In genomic region chr11:67023957-67024353, GRCh38 we compare ENCODE assay signal across 11 cellular contexts. TPM values are rescaled to one million over a fixed set of nuclear protein-coding genes. Genes with fewer than 3 reads are reported as not detected.
DNase-seq lines count a peak whose midpoint lies in the region; ATAC-seq and TF ChIP-seq lines count a peak whose summit lies in the region.
"Had no signal": no experiment of that assay in that cellular context is flagged by ENCODE, and none has a peak within 500 bp of the region (broad histone marks: within the 10 kb centered on the region; RNA-seq: fewer than 3 reads in every experiment).

No MANE protein-coding gene starts in this region.

- intact Hi-C loops in HCT116 (cut with micrococcal nuclease), result loop anchor here (5.0 kb wide), 3 partner anchors 37 to 617 kb away; no protein-coding TSS in a partner anchor

- H3K27me3 Mint-ChIP-seq in WTC11 (ENCODE audit: low read depth), result peaks cover 41% of the 10 kb centered on the region

- RAD21 ChIA-PET in HCT116 (lab: Charles Lee; ENCODE audit: low non-redundant PET in 1 of 2, low total read pairs in 2 of 2, uncharacterized antibody in 2 of 2, unreplicated experiment in 2 of 2), result no interaction called here

- no peaks in the 10 kb centered on the region for H3K9me3 Mint-ChIP-seq in WTC11
- H3K9me3 Mint-ChIP-seq in stimulated activated effector memory CD8-positive, alpha-beta T cell treated with anti-CD3 and anti-CD28 coated beads, Interleukin-12 subunit alpha, Interleukin-12 subunit beta, amount 100 ng/mL, for 72 hours, result no peaks in the 10 kb centered on the region

- peak overlapping the region; percentile 60 for H3K4me2 ChIP-seq in HCT116 (ENCODE audit: low read length)

- H2AFZ ChIP-seq in HCT116 (ENCODE audit: low read depth, low read length, poor library complexity, severe bottlenecking), result no peak overlapping the region

- TSS peak; percentile 22 for BruUV-seq in HCT116 (replicated peaks; lab: Mats Ljungman, UMichigan)

- H3K79me2 ChIP-seq in HCT116 (ENCODE audit: insufficient read depth, low read length), result no peaks in the 10 kb centered on the region

- POLR2A ChIA-PET in HCT116 (lab: Charles Lee) (interaction anchor here (0.6 to 1.6 kb wide), 2 partner anchors 52 to 606 kb away, joined by 3 to 5 read pairs; partner anchors contain the start of gene NUDT8), WTC11 (lab: Charles Lee) (interaction anchor here (0.7 to 0.8 kb wide), 2 partner anchors 37 to 168 kb away, joined by 3 to 4 read pairs; no protein-coding TSS in a partner anchor)

- H3K4me1 ChIP-seq in HCT116 (ENCODE audit: control insufficient read depth in 1 of 2, insufficient read depth in 2 of 2, low read length in 2 of 2), result peaks cover 40 to 52% of the 10 kb centered on the region in 2 experiments

- H3K4me3 Mint-ChIP-seq in WTC11, result peak overlapping the region; percentile 79
- H3K4me3 Mint-ChIP-seq in stimulated activated effector memory CD8-positive, alpha-beta T cell treated with anti-CD3 and anti-CD28 coated beads, Interleukin-12 subunit alpha, Interleukin-12 subunit beta, amount 100 ng/mL, for 72 hours, result peak overlapping the region; percentile 71

- no peak overlapping the region for H3K9ac ChIP-seq in HCT116 (ENCODE audit: low read length)

- peak overlapping the region; percentile 16 to 34; a peak in 3 of 4 replicates for H3K4me3 ChIP-seq in HCT116 (replicated peaks in 1 of 2; ENCODE audit: low read depth in 1 of 2, low read length in 2 of 2)
- H3K4me3 ChIP-seq in iPS-18c (ENCODE audit: insufficient read depth, low read depth, low read length), result peak overlapping the region; percentile 57

- no peaks in the 10 kb centered on the region for H3K9me3 ChIP-seq in HCT116 (ENCODE audit: control insufficient read depth in 1 of 2, insufficient read depth in 1 of 2, low read depth in 1 of 2, low read length in 2 of 2)
- no peaks in the 10 kb centered on the region for H3K9me3 ChIP-seq in iPS-18c (ENCODE audit: control insufficient read depth, insufficient read depth, low read length)

- no peak for ATAC-seq in HCT116
- ATAC-seq in WTC11, result no peak
- ATAC-seq in stimulated activated effector memory CD8-positive, alpha-beta T cell treated with anti-CD3 and anti-CD28 coated beads, Interleukin-12 subunit alpha, Interleukin-12 subunit beta, amount 100 ng/mL, for 72 hours, result no peak

- H3K27ac ChIP-seq in HCT116 (ENCODE audit: low read depth, low read length), result no peak overlapping the region; the same call in 1 of the 2 replicates

- TF ChIP-seq RAD21 in HCT116 (IDR thresholded peaks at IDR 0.05; ENCODE audit: low read depth), result no peak

- no peaks in the 10 kb centered on the region for H3K9me2 ChIP-seq in HCT116 (ENCODE audit: insufficient read depth)

- TF ChIP-seq CTCF in HCT116 (IDR thresholded peaks at IDR 0.05 in 2 of 3, conservative IDR thresholded peaks at IDR 0.05 in 1 of 3; ENCODE audit: borderline replicate concordance in 1 of 3, insufficient read depth in 1 of 3, low read depth in 2 of 3, low read length in 2 of 3), result no peak
- TF ChIP-seq CTCF in WTC11 (IDR thresholded peaks at IDR 0.05), result no peak

- DNase-seq in HCT116 (ENCODE audit: low read depth, low spot score) (no peak), WTC11 (ENCODE audit: low spot score) (no peak), retina (no peak), medulla oblongata (ENCODE audit: extremely low spot score) (no peak), SHP77 treated with DMSO at 0.1 percent for 48 hours (lab: John Stamatoyannopoulos, UW) (no peak), GDM1 (lab: John Stamatoyannopoulos, UW) (no peak)
- no peak for DNase-seq in stimulated activated effector memory CD8-positive, alpha-beta T cell treated with anti-CD3 and anti-CD28 coated beads, Interleukin-12 subunit alpha, Interleukin-12 subunit beta, amount 100 ng/mL, for 72 hours (ENCODE audit: low spot score in 2 of 2)
- DNase-seq: NCI-H524 treated with DMSO at 0.1 percent for 48 hours had no signal

- no peaks in the 10 kb centered on the region for H4K20me1 ChIP-seq in HCT116 (ENCODE audit: insufficient read depth)

- no peaks in the 10 kb centered on the region for H3K36me3 ChIP-seq in HCT116 (ENCODE audit: control insufficient read depth in 1 of 2, insufficient read depth in 2 of 2, low read length in 2 of 2)

- CTCF ChIA-PET in HCT116 (lab: Charles Lee) (interaction anchor here (0.7 kb wide), 1 partner anchor 143 kb away, joined by 3 read pairs; no protein-coding TSS in a partner anchor), WTC11 (lab: Charles Lee) (interaction anchor here (0.9 to 4.2 kb wide), 11 partner anchors 9 to 190 kb away, joined by 3 to 22 read pairs (median 4); no protein-coding TSS in a partner anchor)

- H3K4me1 Mint-ChIP-seq in WTC11, result peaks cover 25% of the 10 kb centered on the region
- peaks cover 43% of the 10 kb centered on the region for H3K4me1 Mint-ChIP-seq in stimulated activated effector memory CD8-positive, alpha-beta T cell treated with anti-CD3 and anti-CD28 coated beads, Interleukin-12 subunit alpha, Interleukin-12 subunit beta, amount 100 ng/mL, for 72 hours

- no peaks in the 10 kb centered on the region; the same call in 1 of the 2 replicates for H3K36me3 Mint-ChIP-seq in WTC11
- no peaks in the 10 kb centered on the region for H3K36me3 Mint-ChIP-seq in stimulated activated effector memory CD8-positive, alpha-beta T cell treated with anti-CD3 and anti-CD28 coated beads, Interleukin-12 subunit alpha, Interleukin-12 subunit beta, amount 100 ng/mL, for 72 hours

- H3K27me3 ChIP-seq in HCT116 (ENCODE audit: insufficient read depth, low read length), result no peaks in the 10 kb centered on the region

- TF ChIP-seq POLR2A in HCT116 (IDR thresholded peaks at IDR 0.05; ENCODE audit: borderline replicate concordance, extremely low read depth, insufficient read depth, insufficient read length), result no peak

- H3K27ac Mint-ChIP-seq in WTC11, result no peak overlapping the region
- H3K27ac Mint-ChIP-seq in stimulated activated effector memory CD8-positive, alpha-beta T cell treated with anti-CD3 and anti-CD28 coated beads, Interleukin-12 subunit alpha, Interleukin-12 subunit beta, amount 100 ng/mL, for 72 hours, result no peak overlapping the region

TF ChIP-seq in HCT116, 20 proteins besides CTCF, POLR2A, EP300 and RAD21 (continues in another document):
- no peak for TF ChIP-seq CBX3 (IDR thresholded peaks at IDR 0.05; ENCODE audit: low read depth)
- no peak for TF ChIP-seq YY1 (IDR thresholded peaks at IDR 0.05; ENCODE audit: extremely low read depth, insufficient replicate concordance, low read depth, low read length)
- TF ChIP-seq, protein P1, sequence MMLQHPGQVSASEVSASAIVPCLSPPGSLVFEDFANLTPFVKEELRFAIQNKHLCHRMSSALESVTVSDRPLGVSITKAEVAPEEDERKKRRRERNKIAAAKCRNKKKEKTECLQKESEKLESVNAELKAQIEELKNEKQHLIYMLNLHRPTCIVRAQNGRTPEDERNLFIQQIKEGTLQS (IDR thresholded peaks at IDR 0.05), result no peak
- no peak for TF ChIP-seq SP1 (IDR thresholded peaks at IDR 0.05; ENCODE audit: low read depth)
- TF ChIP-seq ELF1 (IDR thresholded peaks at IDR 0.05; ENCODE audit: borderline replicate concordance, low read depth), result no peak
- no peak for TF ChIP-seq MAX (IDR thresholded peaks at IDR 0.05)
- TF ChIP-seq ZNF274 (IDR thresholded peaks at IDR 0.05; ENCODE audit: low read depth, low read length), result no peak
- no peak for TF ChIP-seq ZFX (IDR thresholded peaks at IDR 0.05)
- no peak for TF ChIP-seq FOSL1 (IDR thresholded peaks at IDR 0.05; ENCODE audit: low read depth)
- no peak for TF ChIP-seq POLR2AphosphoS5 (IDR thresholded peaks at IDR 0.05; ENCODE audit: low read depth, low read length)
- no peak for TF ChIP-seq CEBPB (IDR thresholded peaks at IDR 0.05; ENCODE audit: low read depth)

TF ChIP-seq in WTC11, 78 proteins besides CTCF, POLR2A, EP300 and RAD21 (continues in another document):
- TF ChIP-seq ATF6 (CRISPR knock-in tag; IDR thresholded peaks at IDR 0.05), result no peak
- TF ChIP-seq STAT6 (CRISPR knock-in tag; conservative IDR thresholded peaks at IDR 0.05; ENCODE audit: low read depth), result no peak
- no peak for TF ChIP-seq OVOL2 (CRISPR knock-in tag; IDR thresholded peaks at IDR 0.05; ENCODE audit: borderline replicate concordance)

RNA-seq across cellular contexts. Expression of gene SYT12, which starts 1.0 kb away (rescaled TPM):
- total RNA-seq in HCT116 (2021; ENCODE audit: unreplicated experiment), result 4.3 TPM
- 4.7 and 4.8 TPM in 2 replicates for polyA plus RNA-seq in HCT116 (2012)
- total RNA-seq in WTC11 (2021), result 4.6 to 7.3 TPM (median 7.1 TPM) in 3 replicates
- total RNA-seq: T-helper 2 cell treated with Interferon-gamma antibody and Interleukin-4, amounts not matched to agents 100 ng/mL and 5 ng/mL, for 36 hours had no signal

RNA-seq across cellular contexts. Expression of gene RHOD, which starts 32.7 kb away (rescaled TPM):
- total RNA-seq in HCT116 (2021; ENCODE audit: unreplicated experiment) (42.0 TPM), WTC11 (2021) (13.1 to 16.3 TPM (median 15.9 TPM) in 3 replicates)
- 49.9 and 56.0 TPM in 2 replicates for polyA plus RNA-seq in HCT116 (2012)
- total RNA-seq: T-helper 2 cell treated with Interferon-gamma antibody and Interleukin-4, amounts not matched to agents 100 ng/mL and 5 ng/mL, for 36 hours had no signal

RNA-seq across cellular contexts. Expression of gene C11orf86, which starts 48.9 kb away (rescaled TPM):
- 0.25 TPM for total RNA-seq in HCT116 (2021; ENCODE audit: unreplicated experiment)
- 0.25 and 0.50 TPM in 2 replicates for polyA plus RNA-seq in HCT116 (2012)
- 0.44 to 0.87 TPM (median 0.68 TPM) in 3 replicates for total RNA-seq in WTC11 (2021)
- total RNA-seq: dermis microvascular lymphatic vessel endothelial cell; T-helper 2 cell treated with Interferon-gamma antibody and Interleukin-4, amounts not matched to agents 100 ng/mL and 5 ng/mL, for 36 hours had no signal
